ENCODE assay signal across 33 cellular contexts in the genomic region with DNA sequence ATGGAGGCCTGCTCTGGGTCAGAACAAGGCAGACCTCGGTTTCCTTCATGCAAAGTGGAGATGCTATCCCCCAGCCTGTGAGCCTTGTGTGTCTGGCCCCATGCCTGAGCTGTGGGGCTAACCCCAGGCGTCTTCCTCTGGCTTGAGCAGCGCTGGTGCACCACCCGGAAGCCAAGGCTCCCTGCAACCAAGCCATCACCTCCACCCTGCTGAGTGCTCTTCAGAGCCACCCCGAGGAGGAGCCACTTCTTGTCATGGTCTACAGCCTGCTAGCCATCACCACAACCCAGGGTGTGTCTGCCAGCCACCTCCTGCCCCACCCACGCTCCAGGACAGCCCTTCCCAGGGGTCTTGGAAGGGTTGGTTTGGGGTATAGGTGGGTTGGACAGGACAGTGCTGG. TPM values are rescaled to one million over a fixed set of nuclear protein-coding genes. Genes with fewer than 3 reads are reported as not detected.
"Had no signal": no experiment of that assay in that cellular context is flagged by ENCODE, and none has a peak within 500 bp of the region (broad histone marks: within the 10 kb centered on the region; RNA-seq: fewer than 3 reads in every experiment).

No MANE protein-coding gene starts in this region.

- H3K27ac ChIP-seq: esophagus muscularis mucosa, foreskin keratinocyte, gastroesophageal sphincter, heart left ventricle, hepatocyte, left lung, neural progenitor cell, ovary, psoas muscle, skin epidermis, spleen, thoracic aorta, transverse colon, upper lobe of right lung, uterus had no signal

- H3K79me2 ChIP-seq: hepatocyte had no signal

- H3K36me3 ChIP-seq: neural progenitor cell, ovary, uterus had no signal

- H3K4me2 ChIP-seq: hepatocyte, neural progenitor cell had no signal

- H3K4me1 Mint-ChIP-seq: endodermal cell, mesothelial cell of epicardium, nephron, neural progenitor cell had no signal

- DNase-seq: effector CD8-positive, alpha-beta T cell; endodermal cell; foreskin keratinocyte; heart left ventricle; left cardiac atrium; mesenchymal stem cell; mucosa of descending colon; naive B cell; nucleus accumbens; ovary; posterior cingulate gyrus; psoas muscle; right cardiac atrium; spleen; stimulated activated CD4-positive, alpha-beta T cell treated with anti-CD3 and anti-CD28 coated beads, Interleukin-4, amount 100 ng/mL, for 4 hours; stimulated activated naive B cell treated with anti-CD40 and anti-IgM and Interleukin-4, amounts not matched to agents 10 μg/mL and 1 μg/mL and 100 μg/mL, for 72 hours; transverse colon; upper lobe of right lung; uterus had no signal

- H3K27me3 ChIP-seq: heart left ventricle, hepatocyte, neural progenitor cell, ovary, spleen, upper lobe of right lung, uterus had no signal

- H3K4me3 Mint-ChIP-seq: dendritic cell treated with granulocyte-macrophage colony-stimulating factor and Interleukin-4, amounts not matched to agents 40 ng/mL and 50 ng/mL, for 4 days; endodermal cell; mesothelial cell of epicardium; naive B cell; nephron; neural progenitor cell; stimulated activated naive B cell treated with anti-CD40 and anti-IgM and Interleukin-4, amounts not matched to agents 10 μg/mL and 1 μg/mL and 100 μg/mL, for 72 hours; stimulated activated naive CD8-positive, alpha-beta T cell treated with anti-CD3 and anti-CD28 coated beads, Interleukin-15, Interleukin-2, amounts not matched to agents 100 ng/mL and 50 ng/mL, for 24 hours had no signal

- H3K4me1 ChIP-seq: foreskin keratinocyte, left lung, neural progenitor cell, transverse colon, upper lobe of right lung, uterus had no signal

- H3K27me3 Mint-ChIP-seq: naive B cell; stimulated activated naive B cell treated with anti-CD40 and anti-IgM and Interleukin-4, amounts not matched to agents 10 μg/mL and 1 μg/mL and 100 μg/mL, for 72 hours; stimulated activated naive CD8-positive, alpha-beta T cell treated with anti-CD3 and anti-CD28 coated beads, Interleukin-15, Interleukin-2, amounts not matched to agents 100 ng/mL and 50 ng/mL, for 24 hours had no signal

- H3K4me3 ChIP-seq: esophagus muscularis mucosa, gastroesophageal sphincter, heart left ventricle, hepatocyte, left lung, mucosa of descending colon, neural progenitor cell, ovary, psoas muscle, skin epidermis, spleen, thoracic aorta, transverse colon, upper lobe of right lung, uterus had no signal

- H3K9ac ChIP-seq: neural progenitor cell had no signal

- H2AFZ ChIP-seq: hepatocyte, neural progenitor cell had no signal

- FAIRE-seq: colon, islet of Langerhans had no signal

- H3K9me3 ChIP-seq: esophagus muscularis mucosa, gastroesophageal sphincter, heart left ventricle, left lung, mucosa of descending colon, ovary, psoas muscle, spleen, thoracic aorta, transverse colon, upper lobe of right lung, uterus had no signal

- ATAC-seq: foreskin keratinocyte; gastroesophageal sphincter; heart left ventricle; left cardiac atrium; left lung; mucosa of descending colon; psoas muscle; right cardiac atrium; stimulated activated naive B cell treated with anti-CD40 and anti-IgM and Interleukin-4, amounts not matched to agents 10 μg/mL and 1 μg/mL and 100 μg/mL, for 72 hours; upper lobe of right lung had no signal

- H3K27ac Mint-ChIP-seq: dendritic cell treated with granulocyte-macrophage colony-stimulating factor and Interleukin-4, amounts not matched to agents 40 ng/mL and 50 ng/mL, for 4 days; endodermal cell; mesothelial cell of epicardium; nephron; neural progenitor cell; stimulated activated naive B cell treated with anti-CD40 and anti-IgM and Interleukin-4, amounts not matched to agents 10 μg/mL and 1 μg/mL and 100 μg/mL, for 72 hours; stimulated activated naive CD8-positive, alpha-beta T cell treated with anti-CD3 and anti-CD28 coated beads, Interleukin-15, Interleukin-2, amounts not matched to agents 100 ng/mL and 50 ng/mL, for 24 hours had no signal

RNA-seq across cellular contexts. Expression of a gene that starts 25.4 kb away (rescaled TPM):
- total RNA-seq: kidney epithelial cell had no signal
